Comparison of ENCODE assay signal across 11 cellular contexts in genomic region chr5:171647043-171647899, GRCh38.
DNase-seq lines count a peak whose midpoint lies in the region; ATAC-seq and TF ChIP-seq lines count a peak whose summit lies in the region.
"Had no signal": no experiment of that assay in that cellular context is flagged by ENCODE, and none has a peak within 500 bp of the region (broad histone marks: within the 10 kb centered on the region; RNA-seq: fewer than 3 reads in every experiment).

No MANE protein-coding gene starts in this region.

- H3K36me3 ChIP-seq in BLaER1: no peaks in the 10 kb centered on the region

- POLR2A ChIA-PET in WTC11 (lab: Charles Lee): no interaction called here

- H3K9me3 ChIP-seq in BLaER1: no peaks in the 10 kb centered on the region

- H3K27me3 ChIP-seq in BLaER1: no peaks in the 10 kb centered on the region

- no peaks in the 10 kb centered on the region for H3K27me3 Mint-ChIP-seq in WTC11 (ENCODE audit: low read depth)
- peaks cover 2% of the 10 kb centered on the region for H3K27me3 Mint-ChIP-seq in activated T-helper 1 cell treated with anti-CD3 and anti-CD28 coated beads, Interleukin-12 subunit alpha, Interleukin-12 subunit beta, Interleukin-2, Interleukin-4 antibody, amounts not matched to agents 30 ng/mL and 10 ng/mL and 1 ng/mL, durations not matched to agents 14 hours and 24 hours and 36 hours (ENCODE audit: insufficient read depth)

- H3K9ac ChIP-seq in BLaER1: no peak overlapping the region

- no peak overlapping the region for H3K4me3 Mint-ChIP-seq in WTC11
- no peak overlapping the region for H3K4me3 Mint-ChIP-seq in activated T-helper 1 cell treated with anti-CD3 and anti-CD28 coated beads, Interleukin-12 subunit alpha, Interleukin-12 subunit beta, Interleukin-2, Interleukin-4 antibody, amounts not matched to agents 30 ng/mL and 10 ng/mL and 1 ng/mL, durations not matched to agents 14 hours and 24 hours and 36 hours
- H3K4me3 Mint-ChIP-seq: natural killer cell treated with Interleukin-12 subunit alpha and Interleukin-12 subunit beta and Interleukin-15 and Interleukin-18, amount 100 ng/mL, for 72 hours had no signal

- no peaks in the 10 kb centered on the region for H3K9me3 Mint-ChIP-seq in WTC11
- no peaks in the 10 kb centered on the region for H3K9me3 Mint-ChIP-seq in activated T-helper 1 cell treated with anti-CD3 and anti-CD28 coated beads, Interleukin-12 subunit alpha, Interleukin-12 subunit beta, Interleukin-2, Interleukin-4 antibody, amounts not matched to agents 30 ng/mL and 10 ng/mL and 1 ng/mL, durations not matched to agents 14 hours and 24 hours and 36 hours
- H3K9me3 Mint-ChIP-seq: natural killer cell treated with Interleukin-12 subunit alpha and Interleukin-12 subunit beta and Interleukin-15 and Interleukin-18, amount 100 ng/mL, for 72 hours had no signal

- no peaks in the 10 kb centered on the region for H4K20me1 ChIP-seq in BLaER1

- DNase-seq in Kasumi-1 (lab: John Stamatoyannopoulos, UW) (peak; percentile 89 to 91), WTC11 (ENCODE audit: low spot score) (no peak), iPS-NIHi7 (ENCODE audit: extremely low spot score) (peak; percentile 75)
- no peak for DNase-seq in activated naive CD4-positive, alpha-beta T cell (lab: John Stamatoyannopoulos, UW)
- DNase-seq in activated CD8-positive, alpha-beta memory T cell treated with anti-CD3 and anti-CD28 coated beads, Interleukin-2, amount 50 U/mL, for 4 hours: no peak
- no peak for DNase-seq in activated T-helper 1 cell treated with anti-CD3 and anti-CD28 coated beads, Interleukin-12 subunit alpha, Interleukin-12 subunit beta, Interleukin-2, Interleukin-4 antibody, amounts not matched to agents 30 ng/mL and 10 ng/mL and 1 ng/mL, durations not matched to agents 14 hours and 24 hours and 36 hours (ENCODE audit: low spot score)
- DNase-seq: activated CD4-positive, CD25-positive, alpha-beta regulatory T cell treated with anti-CD3 and anti-CD28 coated beads, Interleukin-2, amount 50 U/mL, for 72 hours; NCI-H1417 had no signal

- ATAC-seq in WTC11 (peak; percentile 52), HG02759 (IDR thresholded peaks at IDR 0.05; ENCODE audit: unreplicated experiment) (no peak)

- TF ChIP-seq CTCF in WTC11 (IDR thresholded peaks at IDR 0.05): no peak

- 0 out of 2 replicates have a peak overlapping the region, but pooled peaks have one; percentile 23 for H3K27ac ChIP-seq in BLaER1

- peak overlapping the region; percentile 62 for H3K4me2 ChIP-seq in BLaER1

- CTCF ChIA-PET in WTC11 (lab: Charles Lee): interaction anchor here (0.7 to 1.3 kb wide), 4 partner anchors 15 to 24 kb away, joined by 3 read pairs; no protein-coding TSS in a partner anchor

- H3K27ac Mint-ChIP-seq in WTC11: no peak overlapping the region
- H3K27ac Mint-ChIP-seq in activated T-helper 1 cell treated with anti-CD3 and anti-CD28 coated beads, Interleukin-12 subunit alpha, Interleukin-12 subunit beta, Interleukin-2, Interleukin-4 antibody, amounts not matched to agents 30 ng/mL and 10 ng/mL and 1 ng/mL, durations not matched to agents 14 hours and 24 hours and 36 hours: no peak overlapping the region
- H3K27ac Mint-ChIP-seq: natural killer cell treated with Interleukin-12 subunit alpha and Interleukin-12 subunit beta and Interleukin-15 and Interleukin-18, amount 100 ng/mL, for 72 hours had no signal

- intact Hi-C loops in activated T-helper 1 cell treated with anti-CD3 and anti-CD28 coated beads, Interleukin-12 subunit alpha, Interleukin-12 subunit beta, Interleukin-2, Interleukin-4 antibody, amounts not matched to agents 30 ng/mL and 10 ng/mL and 1 ng/mL, durations not matched to agents 14 hours and 24 hours and 36 hours (cut with micrococcal nuclease): no loop called here

- H3K36me3 Mint-ChIP-seq in WTC11: no peaks in the 10 kb centered on the region
- H3K36me3 Mint-ChIP-seq in activated T-helper 1 cell treated with anti-CD3 and anti-CD28 coated beads, Interleukin-12 subunit alpha, Interleukin-12 subunit beta, Interleukin-2, Interleukin-4 antibody, amounts not matched to agents 30 ng/mL and 10 ng/mL and 1 ng/mL, durations not matched to agents 14 hours and 24 hours and 36 hours (ENCODE audit: low read depth): no peaks in the 10 kb centered on the region
- H3K36me3 Mint-ChIP-seq: natural killer cell treated with Interleukin-12 subunit alpha and Interleukin-12 subunit beta and Interleukin-15 and Interleukin-18, amount 100 ng/mL, for 72 hours had no signal

- peaks cover 54% of the 10 kb centered on the region for H3K4me1 ChIP-seq in BLaER1

- H3K4me1 Mint-ChIP-seq in WTC11: peaks cover 50% of the 10 kb centered on the region
- H3K4me1 Mint-ChIP-seq in activated T-helper 1 cell treated with anti-CD3 and anti-CD28 coated beads, Interleukin-12 subunit alpha, Interleukin-12 subunit beta, Interleukin-2, Interleukin-4 antibody, amounts not matched to agents 30 ng/mL and 10 ng/mL and 1 ng/mL, durations not matched to agents 14 hours and 24 hours and 36 hours (ENCODE audit: low read depth): no peaks in the 10 kb centered on the region

- no peak overlapping the region for H3K4me3 ChIP-seq in BLaER1

TF ChIP-seq in WTC11, 78 proteins besides CTCF, POLR2A, EP300 and RAD21 (continues in another document):
- TF ChIP-seq HMGXB4 (CRISPR knock-in tag; IDR thresholded peaks at IDR 0.05): no peak
- TF ChIP-seq, protein P1, sequence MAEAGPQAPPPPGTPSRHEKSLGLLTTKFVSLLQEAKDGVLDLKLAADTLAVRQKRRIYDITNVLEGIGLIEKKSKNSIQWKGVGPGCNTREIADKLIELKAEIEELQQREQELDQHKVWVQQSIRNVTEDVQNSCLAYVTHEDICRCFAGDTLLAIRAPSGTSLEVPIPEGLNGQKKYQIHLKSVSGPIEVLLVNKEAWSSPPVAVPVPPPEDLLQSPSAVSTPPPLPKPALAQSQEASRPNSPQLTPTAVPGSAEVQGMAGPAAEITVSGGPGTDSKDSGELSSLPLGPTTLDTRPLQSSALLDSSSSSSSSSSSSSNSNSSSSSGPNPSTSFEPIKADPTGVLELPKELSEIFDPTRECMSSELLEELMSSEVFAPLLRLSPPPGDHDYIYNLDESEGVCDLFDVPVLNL (CRISPR knock-in tag; IDR thresholded peaks at IDR 0.05; ENCODE audit: borderline replicate concordance, low read depth): no peak
- no peak for TF ChIP-seq ATF2 (CRISPR knock-in tag; IDR thresholded peaks at IDR 0.05; ENCODE audit: borderline replicate concordance, low read depth)
- TF ChIP-seq ATF6 (CRISPR knock-in tag; IDR thresholded peaks at IDR 0.05): no peak
- TF ChIP-seq CBFB (CRISPR knock-in tag; IDR thresholded peaks at IDR 0.05; ENCODE audit: low read depth): no peak
- TF ChIP-seq CREB1 (CRISPR knock-in tag; IDR thresholded peaks at IDR 0.05): no peak
- no peak for TF ChIP-seq ZNF425 (CRISPR knock-in tag; conservative IDR thresholded peaks at IDR 0.05)

Comparison
In these comparisons a context has a peak if more than half of its experiments do, and no peak if none do; other contexts are left out.
1. DNase-seq: peak in Kasumi-1 (2 of 2) and iPS-NIHi7 (single experiment); none in WTC11 (single experiment), activated naive CD4-positive, alpha-beta T cell (0 of 4), activated CD8-positive, alpha-beta memory T cell treated with anti-CD3 and anti-CD28 coated beads, Interleukin-2, amount 50 U/mL, for 4 hours (single experiment) and activated T-helper 1 cell treated with anti-CD3 and anti-CD28 coated beads, Interleukin-12 subunit alpha, Interleukin-12 subunit beta, Interleukin-2, Interleukin-4 antibody, amounts not matched to agents 30 ng/mL and 10 ng/mL and 1 ng/mL, durations not matched to agents 14 hours and 24 hours and 36 hours (single experiment).